ENCODE assay signal across 8 cellular contexts in the genomic region with DNA sequence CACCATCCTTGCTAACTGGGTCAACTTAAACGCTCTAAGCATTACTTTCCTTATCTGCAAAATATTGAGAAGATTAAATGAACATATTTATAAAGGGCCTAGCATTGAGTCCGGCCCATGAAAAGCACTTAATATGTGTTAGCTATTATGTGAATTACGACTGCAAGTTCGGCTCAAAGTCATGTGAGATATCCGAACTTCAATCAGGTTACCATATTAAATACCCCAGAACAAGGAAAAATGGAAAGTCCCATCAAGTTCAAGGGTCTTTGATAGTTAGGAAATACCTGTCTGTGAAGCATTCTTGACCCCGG. TPM values are rescaled to one million over a fixed set of nuclear protein-coding genes. Genes with fewer than 3 reads are reported as not detected.
A peak's percentile ranks its signal among the peaks of the same experiment; 100 is the strongest.
DNase-seq lines count a peak whose midpoint lies in the region; ATAC-seq and TF ChIP-seq lines count a peak whose summit lies in the region.

No MANE protein-coding gene starts in this region.

- DNase-seq in AG04449 (ENCODE audit: low read depth, low spot score): no peak
- no peak for DNase-seq in H7
- no peak for DNase-seq in activated naive CD8-positive, alpha-beta T cell treated with anti-CD3 and anti-CD28 coated beads, Interleukin-2, amount 10 ng/mL, durations not matched to agents 7 days and 5 days
- DNase-seq in mesendoderm: no peak
- no peak for DNase-seq in stimulated activated naive CD4-positive, alpha-beta T cell treated with Interleukin-2 at 50 U/mL for 16 hours (lab: John Stamatoyannopoulos, UW)
- no peak for DNase-seq in A172 (ENCODE audit: low spot score)
- DNase-seq in stimulated activated CD4-positive, alpha-beta T cell treated with anti-CD3 and anti-CD28 coated beads, Interleukin-2, amount 100 ng/mL, for 48 hours: no peak
- DNase-seq in C1 segment of cervical spinal cord (lab: John Stamatoyannopoulos, UW): no peak

- H3K4me3 ChIP-seq in AG04449 (ENCODE audit: low read depth, low read length) (peak overlapping the region; percentile 74), H7 (ENCODE audit: insufficient read depth, low read depth, low read length) (peak overlapping the region; percentile 21), mesendoderm (ENCODE audit: low read length) (no peak overlapping the region)

- peaks cover 25% of the 10 kb centered on the region for H3K27me3 Mint-ChIP-seq in activated naive CD8-positive, alpha-beta T cell treated with anti-CD3 and anti-CD28 coated beads, Interleukin-2, amount 10 ng/mL, durations not matched to agents 7 days and 5 days

- H2BK120ac ChIP-seq in mesendoderm (ENCODE audit: low read depth, low read length): no peak overlapping the region

- H2BK15ac ChIP-seq in mesendoderm (replicated peaks; ENCODE audit: low read depth): no peak overlapping the region

- H3K4me3 Mint-ChIP-seq in activated naive CD8-positive, alpha-beta T cell treated with anti-CD3 and anti-CD28 coated beads, Interleukin-2, amount 10 ng/mL, durations not matched to agents 7 days and 5 days: peak overlapping the region; percentile 94

- H3K27me3 ChIP-seq in H7 (ENCODE audit: control insufficient read depth, insufficient read depth, low read length): no peaks in the 10 kb centered on the region; the same call in 1 of the 2 replicates
- no peaks in the 10 kb centered on the region for H3K27me3 ChIP-seq in mesendoderm (ENCODE audit: insufficient read depth, low read length, poor library complexity)

- no peak overlapping the region for H3K23ac ChIP-seq in mesendoderm (ENCODE audit: low read length)

- peaks cover 2% of the 10 kb centered on the region for H3K36me3 Mint-ChIP-seq in activated naive CD8-positive, alpha-beta T cell treated with anti-CD3 and anti-CD28 coated beads, Interleukin-2, amount 10 ng/mL, durations not matched to agents 7 days and 5 days

- peak overlapping the region; percentile 12 for H3K4me2 ChIP-seq in mesendoderm (ENCODE audit: low read length)

- POLR2A ChIA-PET in AG04449 (lab: Yijun Ruan, JAX): no interaction called here
- POLR2A ChIA-PET in activated naive CD8-positive, alpha-beta T cell treated with anti-CD3 and anti-CD28 coated beads, Interleukin-2, amount 10 ng/mL, durations not matched to agents 7 days and 5 days (lab: Charles Lee): interaction anchor here (1.2 to 2.2 kb wide), 3 partner anchors 10 to 52 kb away, joined by 3 to 12 read pairs (median 7); no protein-coding TSS in a partner anchor

- H3K79me1 ChIP-seq in mesendoderm (ENCODE audit: low read length): peaks cover 5% of the 10 kb centered on the region

- H3K27ac Mint-ChIP-seq in activated naive CD8-positive, alpha-beta T cell treated with anti-CD3 and anti-CD28 coated beads, Interleukin-2, amount 10 ng/mL, durations not matched to agents 7 days and 5 days: peak overlapping the region; percentile 89

- peaks cover 18% of the 10 kb centered on the region for H3K4me1 Mint-ChIP-seq in activated naive CD8-positive, alpha-beta T cell treated with anti-CD3 and anti-CD28 coated beads, Interleukin-2, amount 10 ng/mL, durations not matched to agents 7 days and 5 days

- H3K9ac ChIP-seq in mesendoderm (ENCODE audit: low read length): peak overlapping the region; percentile 8

- no peak overlapping the region for H2AK5ac ChIP-seq in mesendoderm (ENCODE audit: low read length)

- no peak for ATAC-seq in activated naive CD8-positive, alpha-beta T cell treated with anti-CD3 and anti-CD28 coated beads, Interleukin-2, amount 10 ng/mL, durations not matched to agents 7 days and 5 days (ENCODE audit: low read depth)

- peak overlapping the region; percentile 91 for H4K8ac ChIP-seq in mesendoderm (ENCODE audit: low read depth, low read length)

- peak overlapping the region; percentile 33 for H4K5ac ChIP-seq in mesendoderm (ENCODE audit: low read length)

- H3K79me2 ChIP-seq in mesendoderm (ENCODE audit: control insufficient read depth, insufficient read depth, low read length): peaks cover 1% of the 10 kb centered on the region

- no peak overlapping the region for H3K18ac ChIP-seq in mesendoderm (ENCODE audit: low read length)

- no peak overlapping the region for H3K4ac ChIP-seq in mesendoderm (ENCODE audit: low read depth, low read length)

- H2BK5ac ChIP-seq in mesendoderm (ENCODE audit: low read length): no peak overlapping the region

- CTCF ChIA-PET in AG04449 (lab: Yijun Ruan, JAX): interaction anchor here (1.6 kb wide), 1 partner anchor 13 kb away, joined by 3 read pairs; no protein-coding TSS in a partner anchor

- H3K9me3 Mint-ChIP-seq in activated naive CD8-positive, alpha-beta T cell treated with anti-CD3 and anti-CD28 coated beads, Interleukin-2, amount 10 ng/mL, durations not matched to agents 7 days and 5 days: no peaks in the 10 kb centered on the region

- WGBS in mesendoderm (ENCODE audit: extremely low coverage, insufficient coverage, low lambda C conversion rate): no CpG with 5 or more reads among the region's 6 CpGs

- H3K4me1 ChIP-seq in mesendoderm (ENCODE audit: control insufficient read depth, low read depth, low read length): no peaks in the 10 kb centered on the region

- no peak for TF ChIP-seq CTCF in AG04449 (IDR thresholded peaks at IDR 0.05; ENCODE audit: insufficient read depth, low read length, missing control alignments)

- H3K36me3 ChIP-seq in H7 (replicated peaks; ENCODE audit: control insufficient read depth, insufficient read depth, low read length) (no peaks in the 10 kb centered on the region), mesendoderm (ENCODE audit: control insufficient read depth, insufficient read depth, low read length) (no peaks in the 10 kb centered on the region)

- H3K56ac ChIP-seq in mesendoderm (ENCODE audit: low read length): peak overlapping the region; percentile 18

- H3K27ac ChIP-seq in mesendoderm (ENCODE audit: low read depth, low read length): no peak overlapping the region

RNA-seq across cellular contexts. Expression of a gene that starts 0.5 kb away (rescaled TPM):
- total RNA-seq in H7 (2014; rRNA removed; shearing (Covaris generic)): 3.6 and 8.2 TPM in 2 replicates
- 10 to 100 TPM; 25.4 TPM for total RNA-seq in activated naive CD8-positive, alpha-beta T cell treated with anti-CD3 and anti-CD28 coated beads, Interleukin-2, amount 10 ng/mL, durations not matched to agents 7 days and 5 days
- polyA plus RNA-seq in mesendoderm (2013, experiment 1 of 2): 6.8 TPM
- polyA plus RNA-seq in mesendoderm (2013, experiment 2 of 2): 6.9 TPM
- 8.3 and 8.7 TPM in 2 replicates for total RNA-seq in A172 (2014; rRNA removed; shearing (Covaris generic))
